8 cellular contexts compared by ENCODE assay signal in genomic region chr6:12751694-12752304, GRCh38. TPM values are rescaled to one million over a fixed set of nuclear protein-coding genes. Genes with fewer than 3 reads are reported as not detected.
DNase-seq lines count a peak whose midpoint lies in the region; ATAC-seq, FAIRE-seq and TF ChIP-seq lines count a peak whose summit lies in the region.

No MANE protein-coding gene starts in this region.

- TF ChIP-seq CTCF in epithelial cell of esophagus (IDR thresholded peaks at IDR 0.05; ENCODE audit: insufficient read depth, low read depth, low read length, missing control alignments), result no peak
- no peak for TF ChIP-seq CTCF in omental fat pad (IDR thresholded peaks at IDR 0.05)

- peak; percentile 80 for FAIRE-seq in H54 (lab: Jason Lieb, UNC)

- no peak overlapping the region for H3K4me3 ChIP-seq in epithelial cell of esophagus (ENCODE audit: low read length)

- ATAC-seq in omental fat pad (ENCODE audit: low FRiP score) (no peak), HG02623 (IDR thresholded peaks at IDR 0.05; ENCODE audit: unreplicated experiment) (no peak)

- TF ChIP-seq POLR2A in H54 (IDR thresholded peaks at IDR 0.05; ENCODE audit: low read depth, low read length), result no peak

- DNase-seq in 8988T (peak; percentile 41), H54 (ENCODE audit: insufficient read length, low spot score) (peak; percentile 37), SKM-1 treated with dmso at 0.1 percent for 144 hours (lab: John Stamatoyannopoulos, UW; ENCODE audit: unreplicated experiment) (peak; percentile 19), epithelial cell of esophagus (ENCODE audit: low read depth) (peak; percentile 70), omental fat pad (ENCODE audit: low spot score) (peak; percentile 32), NCI-H2171 (lab: John Stamatoyannopoulos, UW) (no peak)
- DNase-seq in effector CD8-positive, alpha-beta T cell (lab: John Stamatoyannopoulos, UW), result no peak

RNA-seq across cellular contexts. Expression of gene PHACTR1, which starts 35.2 kb away (rescaled TPM):
- 10 to 100 TPM; 12.6 to 17.7 (median 17.1) TPM for total RNA-seq in omental fat pad

Comparison
In these comparisons a context has a peak if more than half of its experiments do, and no peak if none do; other contexts are left out.
1. DNase-seq: peak in 8988T (single experiment), H54 (single experiment), SKM-1 treated with dmso at 0.1 percent for 144 hours (single experiment), epithelial cell of esophagus (single experiment) and omental fat pad (single experiment); none in effector CD8-positive, alpha-beta T cell (single experiment) and NCI-H2171 (single experiment).